ENCODE assay signal across 1 cellular context in genomic region chr10:80487791-80488538, GRCh38.
TF ChIP-seq lines count a peak whose summit lies in the region.

No MANE protein-coding gene starts in this region.

TF ChIP-seq in GM12878, 131 proteins besides CTCF, POLR2A, EP300 and RAD21:
- TF ChIP-seq RCOR1 (conservative IDR thresholded peaks at IDR 0.05; ENCODE audit: low read depth, low read length) (no peak), RUNX3 (IDR thresholded peaks at IDR 0.05; ENCODE audit: low read length) (peak; percentile 51), EED (IDR thresholded peaks at IDR 0.05; ENCODE audit: low read depth) (0 out of 2 replicates have a peak, but pooled peaks have one; percentile 9)
